Comparison of ENCODE assay signal across 25 cellular contexts in genomic region chr1:215557992-215558626, GRCh38.
"Had no signal": no experiment of that assay in that cellular context is flagged by ENCODE, and none has a peak within 500 bp of the region (broad histone marks: within the 10 kb centered on the region; RNA-seq: fewer than 3 reads in every experiment).

No MANE protein-coding gene starts in this region.

- H2AFZ ChIP-seq: PC-9 had no signal

- DNase-seq: activated CD4-positive, alpha-beta memory T cell treated with anti-CD3 and anti-CD28 coated beads, Interleukin-2, amount 10 ng/mL, durations not matched to agents 7 days and 5 days; activated CD4-positive, alpha-beta T cell treated with anti-CD3 and anti-CD28 coated beads for 36 hours; activated CD4-positive, alpha-beta T cell treated with anti-CD3 and anti-CD28 coated beads, Interleukin-2, amount 50 U/mL, for 1 hour; activated CD8-positive, alpha-beta memory T cell treated with anti-CD3 and anti-CD28 coated beads, Interleukin-2, amount 50 U/mL, for 4 hours; activated gamma-delta T cell treated with Interleukin-2 at 50 U/mL for 16 hours; activated naive CD4-positive, alpha-beta T cell treated with anti-CD3 and anti-CD28 coated beads, Interleukin-2, amount 10 ng/mL, durations not matched to agents 7 days and 5 days; activated naive CD8-positive, alpha-beta T cell treated with anti-CD3 and anti-CD28 coated beads for 36 hours; activated T-cell treated with anti-CD3 and anti-CD28 coated beads, Interleukin-2, amount 50 U/mL, for 72 hours; adrenal gland; anterior cingulate cortex; cerebellar nuclear complex; MG63; NCI-H1105; NCI-H1436; NCI-H1694 treated with DMSO at 0.1 percent for 48 hours; NCI-H2081; NCI-H446; NCI-H524; PC-9; SHP77 treated with DMSO at 0.1 percent for 48 hours; T-helper 17 cell; T1000 had no signal

- H3K4me3 Mint-ChIP-seq: activated CD4-positive, alpha-beta memory T cell treated with anti-CD3 and anti-CD28 coated beads, Interleukin-2, amount 10 ng/mL, durations not matched to agents 7 days and 5 days; activated CD4-positive, alpha-beta T cell treated with anti-CD3 and anti-CD28 coated beads for 36 hours; activated naive CD4-positive, alpha-beta T cell treated with anti-CD3 and anti-CD28 coated beads, Interleukin-2, amount 10 ng/mL, durations not matched to agents 7 days and 5 days; activated naive CD8-positive, alpha-beta T cell treated with anti-CD3 and anti-CD28 coated beads for 36 hours; activated T-cell treated with anti-CD3 and anti-CD28 coated beads, Interleukin-2, amount 50 U/mL, for 72 hours; T-helper 17 cell had no signal

- H3K9me3 ChIP-seq: adrenal gland had no signal

- FAIRE-seq: colon, TTC549 had no signal

- H3K27me3 ChIP-seq: adrenal gland, MG63 had no signal

- H3K4me2 ChIP-seq: PC-9 had no signal

- H3K27ac ChIP-seq: adrenal gland, PC-9 had no signal

- H3K4me1 ChIP-seq: adrenal gland had no signal

- H3K27me3 Mint-ChIP-seq: T-helper 17 cell had no signal

- H3K36me3 Mint-ChIP-seq: activated naive CD4-positive, alpha-beta T cell treated with anti-CD3 and anti-CD28 coated beads, Interleukin-2, amount 10 ng/mL, durations not matched to agents 7 days and 5 days had no signal

- H3K36me3 ChIP-seq: adrenal gland, MG63 had no signal

- H3K4me3 ChIP-seq: adrenal gland, MG63, PC-9 had no signal

- H3K4me1 Mint-ChIP-seq: activated CD4-positive, alpha-beta memory T cell treated with anti-CD3 and anti-CD28 coated beads, Interleukin-2, amount 10 ng/mL, durations not matched to agents 7 days and 5 days; activated CD4-positive, alpha-beta T cell treated with anti-CD3 and anti-CD28 coated beads for 36 hours; activated naive CD4-positive, alpha-beta T cell treated with anti-CD3 and anti-CD28 coated beads, Interleukin-2, amount 10 ng/mL, durations not matched to agents 7 days and 5 days; activated naive CD8-positive, alpha-beta T cell treated with anti-CD3 and anti-CD28 coated beads for 36 hours; T-helper 17 cell had no signal

- H3K27ac Mint-ChIP-seq: activated CD4-positive, alpha-beta memory T cell treated with anti-CD3 and anti-CD28 coated beads, Interleukin-2, amount 10 ng/mL, durations not matched to agents 7 days and 5 days; activated CD4-positive, alpha-beta T cell treated with anti-CD3 and anti-CD28 coated beads for 36 hours; activated naive CD4-positive, alpha-beta T cell treated with anti-CD3 and anti-CD28 coated beads, Interleukin-2, amount 10 ng/mL, durations not matched to agents 7 days and 5 days; activated naive CD8-positive, alpha-beta T cell treated with anti-CD3 and anti-CD28 coated beads for 36 hours; activated T-cell treated with anti-CD3 and anti-CD28 coated beads, Interleukin-2, amount 50 U/mL, for 72 hours; activated T-helper 2 cell treated with anti-CD3 and anti-CD28 coated beads, Interferon-gamma antibody, Interleukin-2, Interleukin-4, amounts not matched to agents 10 μg/mL and 5 μg/mL and 100 μg/mL, durations not matched to agents 14 hours and 24 hours and 36 hours; T-helper 17 cell had no signal
